In genomic region chr22:39297490-39298193, GRCh38 we compare ENCODE assay signal across 8 cellular contexts. TPM values are rescaled to one million over a fixed set of nuclear protein-coding genes. Genes with fewer than 3 reads are reported as not detected.
A peak's percentile ranks its signal among the peaks of the same experiment; 100 is the strongest.
DNase-seq lines count a peak whose midpoint lies in the region; ATAC-seq, FAIRE-seq and TF ChIP-seq lines count a peak whose summit lies in the region.

No MANE protein-coding gene starts in this region.

- SMC1A ChIA-PET in GM12878 (lab: Charles Lee; ENCODE audit: uncharacterized antibody, unreplicated experiment) = no interaction called here

- POLR2A ChIA-PET in SK-N-SH (lab: Yijun Ruan, JAX) (interaction anchor here (0.8 kb wide), 1 partner anchor 21 kb away, joined by 3 read pairs; no protein-coding TSS in a partner anchor), GM12878 (lab: Charles Lee) (interaction anchor here (0.5 kb wide), 1 partner anchor 84 kb away, joined by 7 read pairs; no protein-coding TSS in a partner anchor)

- BruUV-seq in GM12878 (replicated peaks; lab: Mats Ljungman, UMichigan) = no TSS peak

- H3F3A ChIP-seq in SK-N-SH (replicated peaks; ENCODE audit: insufficient read depth) = no peaks in the 10 kb centered on the region

- H3K9me2 ChIP-seq in SK-N-SH = no peaks in the 10 kb centered on the region

- H3K27ac ChIP-seq in SK-N-SH (ENCODE audit: low read depth in 2 of 2, low read length in 1 of 2) = no peak overlapping the region
- H3K27ac ChIP-seq in GM12878 (ENCODE audit: control insufficient read depth, insufficient read depth) = no peak overlapping the region
- H3K27ac ChIP-seq in lung (ENCODE audit: low read depth in 1 of 2, low read length in 1 of 2) = peak overlapping the region; percentile 21 to 79
- H3K27ac ChIP-seq in brain microvascular endothelial cell = no peak overlapping the region

- H3K4me2 ChIP-seq in SK-N-SH = no peak overlapping the region
- no peak overlapping the region for H3K4me2 ChIP-seq in GM12878 (ENCODE audit: control insufficient read depth, insufficient read depth)

- in situ Hi-C loops in GM12878 (cut with MboI) = no loop called here
- in situ Hi-C loops in brain microvascular endothelial cell (cut with HindIII; ENCODE audit: low pct_ligation_motif_present, low sequenced_read_pairs) = no loop called here

- H2AFZ ChIP-seq in SK-N-SH (ENCODE audit: low read depth) (no peak overlapping the region), GM12878 (ENCODE audit: control insufficient read depth, low read depth, low read length) (no peak overlapping the region; the same call in 1 of the 2 replicates)

- no peak overlapping the region for H3K9ac ChIP-seq in SK-N-SH
- no peak overlapping the region for H3K9ac ChIP-seq in GM12878 (ENCODE audit: control insufficient read depth, insufficient read depth, low read length)

- H3K36me3 ChIP-seq in SK-N-SH (replicated peaks in 1 of 2; ENCODE audit: control insufficient read depth in 1 of 2, insufficient read depth in 2 of 2, low read length in 1 of 2) (no peaks in the 10 kb centered on the region), GM12878 (ENCODE audit: control insufficient read depth in 2 of 2, insufficient read depth in 2 of 2, low read length in 1 of 2) (no peaks in the 10 kb centered on the region), lung (ENCODE audit: control insufficient read depth in 2 of 2, insufficient read depth in 2 of 2, low read length in 2 of 2) (no peaks in the 10 kb centered on the region), brain microvascular endothelial cell (replicated peaks) (no peaks in the 10 kb centered on the region)

- H3K4me3 ChIP-seq in SK-N-SH (ENCODE audit: low read depth in 2 of 2, low read length in 1 of 2) (no peak overlapping the region), GM12878 (no peak overlapping the region), lung (no peak overlapping the region), brain microvascular endothelial cell (ENCODE audit: low read depth, low read length) (no peak overlapping the region)

- H3K27me3 ChIP-seq in SK-N-SH (ENCODE audit: insufficient read depth) (no peaks in the 10 kb centered on the region), GM12878 (replicated peaks in 1 of 2; ENCODE audit: control insufficient read depth in 2 of 2, insufficient read depth in 2 of 2, low read length in 1 of 2) (no peaks in the 10 kb centered on the region), lung (ENCODE audit: control insufficient read depth, insufficient read depth) (no peaks in the 10 kb centered on the region), brain microvascular endothelial cell (replicated peaks) (no peaks in the 10 kb centered on the region)

- no peak for TF ChIP-seq RAD21 in SK-N-SH (IDR thresholded peaks at IDR 0.05; ENCODE audit: low read length)
- TF ChIP-seq RAD21 in GM12878 (IDR thresholded peaks at IDR 0.05; ENCODE audit: insufficient read depth, low read depth, low read length) = no peak

- FAIRE-seq in GM12878 (lab: Jason Lieb, UNC) = no peak
- FAIRE-seq in urothelium cell line (lab: Jason Lieb, UNC) = peak; percentile 78

- no peaks in the 10 kb centered on the region for H3K79me2 ChIP-seq in SK-N-SH (ENCODE audit: insufficient read depth)
- H3K79me2 ChIP-seq in GM12878 (ENCODE audit: control insufficient read depth, insufficient read depth, low read length) = no peaks in the 10 kb centered on the region

- WGBS in SK-N-SH (ENCODE audit: low lambda C conversion rate) = 55% methylated on average over 8 of the region's 17 CpGs
- 49% methylated on average over 16 of the region's 17 CpGs for WGBS in GM12878 (ENCODE audit: insufficient coverage, insufficient replicate concordance, low lambda C conversion rate, missing lambda C conversion rate)
- WGBS in lung, 2 donors = 48 to 56% methylated on average over 16 to 17 of the region's 17 CpGs

- RAD21 ChIA-PET in GM12878 (lab: Charles Lee; ENCODE audit: unreplicated experiment) = no interaction called here

- H3K4me1 ChIP-seq in SK-N-SH (ENCODE audit: control insufficient read depth in 1 of 2, insufficient read depth in 2 of 2, low read depth in 1 of 2, low read length in 1 of 2) = peaks cover 0 to 3% of the 10 kb centered on the region in 2 experiments; a peak in 1 of 4 replicates
- H3K4me1 ChIP-seq in GM12878 (ENCODE audit: control insufficient read depth, insufficient read depth, low read length) = peaks cover 21% of the 10 kb centered on the region
- peaks cover 0 to 27% of the 10 kb centered on the region in 2 donors for H3K4me1 ChIP-seq in lung (ENCODE audit: control insufficient read depth in 2 of 2, insufficient read depth in 2 of 2, low read length in 2 of 2)

- TF ChIP-seq CTCF in SK-N-SH (IDR thresholded peaks at IDR 0.05) (no peak), GM12878 (IDR thresholded peaks at IDR 0.05 in 2 of 3, conservative IDR thresholded peaks at IDR 0.05 in 1 of 3; ENCODE audit: control insufficient read depth in 2 of 3, extremely low read depth in 1 of 3, insufficient read depth in 1 of 3, low read depth in 3 of 3, low read length in 3 of 3) (no peak), lung (IDR thresholded peaks at IDR 0.05; ENCODE audit: control extremely low read depth, extremely low read depth) (no peak), brain microvascular endothelial cell (IDR thresholded peaks at IDR 0.05; ENCODE audit: low read depth, low read length, missing control alignments) (no peak)

- CTCF ChIA-PET in SK-N-SH (lab: Yijun Ruan, JAX) = no interaction called here
- CTCF ChIA-PET in GM12878 (lab: Yijun Ruan, JAX) = interaction anchor here (1.6 kb wide), 1 partner anchor 9 kb away, joined by 4 read pairs; no protein-coding TSS in a partner anchor

- H4K20me1 ChIP-seq in SK-N-SH (ENCODE audit: insufficient read depth) (no peaks in the 10 kb centered on the region), GM12878 (ENCODE audit: control insufficient read depth, insufficient read depth) (no peaks in the 10 kb centered on the region)

- intact Hi-C loops in GM12878 (cut with micrococcal nuclease; ENCODE audit: unreplicated experiment) = no loop called here

- H3K9me3 ChIP-seq in SK-N-SH (no peaks in the 10 kb centered on the region), GM12878 (replicated peaks; ENCODE audit: control insufficient read depth, insufficient read depth, low read length) (no peaks in the 10 kb centered on the region), lung (ENCODE audit: control insufficient read depth in 2 of 2, insufficient read depth in 1 of 2, low read length in 1 of 2) (no peaks in the 10 kb centered on the region)

- ATAC-seq in SK-N-SH treated with all-trans-retinoic acid at 6 μM for 48 hours = peak; percentile 16
- peak; percentile 21 for ATAC-seq in GM12878
- no peak for ATAC-seq in lung (ENCODE audit: insufficient read depth, low FRiP score)

- no peak for TF ChIP-seq POLR2A in GM12878 (IDR thresholded peaks at IDR 0.05; ENCODE audit: low read depth, low read length)

- TF ChIP-seq EP300 in SK-N-SH (IDR thresholded peaks at IDR 0.05; ENCODE audit: borderline replicate concordance in 1 of 2, low read depth in 1 of 2, low read length in 1 of 2) (no peak), GM12878 (IDR thresholded peaks at IDR 0.05; ENCODE audit: borderline replicate concordance in 1 of 2, control insufficient read depth in 1 of 2, low read depth in 2 of 2, low read length in 2 of 2) (no peak)

- DNase-seq in SK-N-SH = no peak
- no peak for DNase-seq in GM12878 (ENCODE audit: low read depth, low spot score)
- DNase-seq in lung (ENCODE audit: low spot score) = no peak
- peak; percentile 75 for DNase-seq in urothelium cell line (ENCODE audit: low spot score)
- no peak for DNase-seq in effector CD4-positive, alpha-beta T cell
- no peak for DNase-seq in iPS-NIHi11 (ENCODE audit: low spot score)
- no peak for DNase-seq in brain microvascular endothelial cell

RNA-seq across cellular contexts. Expression of gene RPL3, which starts 21.8 kb away (rescaled TPM):
- 4,089 and 4,976 TPM in 2 replicates for polyA plus RNA-seq in SK-N-SH (2012; rRNA removed)
- polyA plus RNA-seq in SK-N-SH (2012; cell fraction: cytosol; rRNA removed) = 3,345 and 4,370 TPM in 2 replicates
- 1,624 and 1,631 TPM in 2 replicates for polyA plus RNA-seq in SK-N-SH (2012; cell fraction: nucleus; rRNA removed)
- 617 and 660 TPM in 2 replicates for total RNA-seq in GM12878 (2013; cell fraction: nucleolus; rRNA removed)
- 3,609 and 4,063 TPM in 2 replicates for total RNA-seq in GM12878 (2014; rRNA removed)
- 4,008 and 4,055 TPM in 2 replicates for total RNA-seq in GM12878 (2014; rRNA removed; fragmentation: Illumina TruSeq; extraction: Trizol)
- 3,311 and 3,339 TPM in 2 replicates for total RNA-seq in GM12878 (2021)
- polyA plus RNA-seq in GM12878 (2011; ENCODE audit: low read depth) = 2,680 TPM
- 2,932 and 3,630 TPM in 2 replicates for polyA plus RNA-seq in GM12878 (2011; rRNA removed)
- polyA plus RNA-seq in GM12878 (2011; cell fraction: cytosol; rRNA removed) = 4,949 and 6,264 TPM in 2 replicates
- polyA plus RNA-seq in GM12878 (2011; cell fraction: nucleus; rRNA removed) = 2,731 and 2,827 TPM in 2 replicates
- 5,254 and 5,686 TPM in 2 replicates for polyA plus RNA-seq in GM12878 (2012)
- 2,337 and 3,976 TPM in 2 replicates for polyA plus RNA-seq in GM12878 (2014; fragmentation: Illumina TruSeq; extraction: Trizol)
- 1,000 to 10,000 TPM; 4,597 to 6,791 TPM for polyA plus RNA-seq in GM12878 (2014; fragmentation: Nextera tagmentation; extraction: Ambion mirVana)
- polyA plus RNA-seq in GM12878 (2014; rRNA removed) = 4,251 and 4,350 TPM in 2 replicates
- polyA plus RNA-seq in GM12878 (2016; fragmentation: Nextera tagmentation; extraction: Ambion mirVana) = 1,000 to 10,000 TPM; 1,534 to 1,710 TPM
- 2,132 and 3,515 TPM in 2 replicates for polyA minus RNA-seq in GM12878 (2011; rRNA and poly(A)+ RNA removed)
- 930 and 947 TPM in 2 replicates for polyA minus RNA-seq in GM12878 (2011; cell fraction: cytosol; rRNA and poly(A)+ RNA removed)
- polyA minus RNA-seq in GM12878 (2011; cell fraction: nucleus; rRNA and poly(A)+ RNA removed) = 567 and 823 TPM in 2 replicates
- 1,000 to 10,000 TPM; 1,521 to 1,689 TPM for total RNA-seq in lung
- polyA plus RNA-seq in lung = 1,000 to 10,000 TPM; 2,233 to 2,749 TPM

RNA-seq across cellular contexts. Expression of gene SYNGR1, which starts 52.1 kb away (rescaled TPM):
- polyA plus RNA-seq in SK-N-SH (2012; rRNA removed) = 18.1 and 18.7 TPM in 2 replicates
- 6.5 and 12.2 TPM in 2 replicates for polyA plus RNA-seq in SK-N-SH (2012; cell fraction: cytosol; rRNA removed)
- 29.3 and 35.7 TPM in 2 replicates for polyA plus RNA-seq in SK-N-SH (2012; cell fraction: nucleus; rRNA removed)
- total RNA-seq in GM12878 (2013; cell fraction: nucleolus; rRNA removed) = 13.0 and 13.2 TPM in 2 replicates
- total RNA-seq in GM12878 (2014; rRNA removed) = 2.8 and 4.7 TPM in 2 replicates
- total RNA-seq in GM12878 (2014; rRNA removed; fragmentation: Illumina TruSeq; extraction: Trizol) = 2.0 and 2.5 TPM in 2 replicates
- total RNA-seq in GM12878 (2021) = 6.6 and 6.7 TPM in 2 replicates
- polyA plus RNA-seq in GM12878 (2011; ENCODE audit: low read depth) = 1.1 TPM
- polyA plus RNA-seq in GM12878 (2011; rRNA removed) = 0.33 and 0.87 TPM in 2 replicates
- polyA plus RNA-seq in GM12878 (2011; cell fraction: cytosol; rRNA removed) = 1.1 and 2.2 TPM in 2 replicates
- 1.8 and 3.1 TPM in 2 replicates for polyA plus RNA-seq in GM12878 (2011; cell fraction: nucleus; rRNA removed)
- 1.4 and 2.9 TPM in 2 replicates for polyA plus RNA-seq in GM12878 (2012)
- polyA plus RNA-seq in GM12878 (2014; fragmentation: Illumina TruSeq; extraction: Trizol) = 0.84 and 2.4 TPM in 2 replicates
- 1 to 10 TPM; 1.4 to 1.7 TPM for polyA plus RNA-seq in GM12878 (2014; fragmentation: Nextera tagmentation; extraction: Ambion mirVana)
- polyA plus RNA-seq in GM12878 (2014; rRNA removed) = 8.3 and 9.2 TPM in 2 replicates
- 1 to 10 TPM; 5.7 to 6.2 TPM for polyA plus RNA-seq in GM12878 (2016; fragmentation: Nextera tagmentation; extraction: Ambion mirVana)
- 0.52 and 1.8 TPM in 2 replicates for polyA minus RNA-seq in GM12878 (2011; rRNA and poly(A)+ RNA removed)
- not detected in 2 replicates for polyA minus RNA-seq in GM12878 (2011; cell fraction: cytosol; rRNA and poly(A)+ RNA removed)
- polyA minus RNA-seq in GM12878 (2011; cell fraction: nucleus; rRNA and poly(A)+ RNA removed) = 0.19 and 0.97 TPM in 2 replicates
- total RNA-seq in lung = 10 to 100 TPM in 1 of 2 donors, 1 to 10 TPM in 1; 4.9 to 13.3 TPM
- 1 to 10 TPM; 3.5 to 6.1 TPM for polyA plus RNA-seq in lung

RNA-seq across cellular contexts. Expression of gene PDGFB, which starts 52.9 kb away (rescaled TPM):
- polyA plus RNA-seq in SK-N-SH (2012; rRNA removed) = 0.19 and 0.44 TPM in 2 replicates
- polyA plus RNA-seq in SK-N-SH (2012; cell fraction: cytosol; rRNA removed) = 0.06 and 0.16 TPM in 2 replicates
- 0.11 and 0.16 TPM in 2 replicates for polyA plus RNA-seq in SK-N-SH (2012; cell fraction: nucleus; rRNA removed)
- total RNA-seq in GM12878 (2013; cell fraction: nucleolus; rRNA removed) = not detected in 2 replicates
- total RNA-seq in GM12878 (2014; rRNA removed) = 0.56 and 1.0 TPM in 2 replicates
- total RNA-seq in GM12878 (2014; rRNA removed; fragmentation: Illumina TruSeq; extraction: Trizol) = 0.46 and 0.58 TPM in 2 replicates
- total RNA-seq in GM12878 (2021) = 0.98 and 1.1 TPM in 2 replicates
- polyA plus RNA-seq in GM12878 (2011; ENCODE audit: low read depth) = 0.25 TPM
- not detected in 2 replicates for polyA plus RNA-seq in GM12878 (2011; rRNA removed)
- 0.07 TPM in 1 of 2 replicates, not detected in the other for polyA plus RNA-seq in GM12878 (2011; cell fraction: cytosol; rRNA removed)
- 0.09 and 0.19 TPM in 2 replicates for polyA plus RNA-seq in GM12878 (2011; cell fraction: nucleus; rRNA removed)
- 0.39 and 1.6 TPM in 2 replicates for polyA plus RNA-seq in GM12878 (2012)
- polyA plus RNA-seq in GM12878 (2014; fragmentation: Illumina TruSeq; extraction: Trizol) = 0.29 and 0.57 TPM in 2 replicates
- under 1 TPM; 0.13 to 0.19 TPM for polyA plus RNA-seq in GM12878 (2014; fragmentation: Nextera tagmentation; extraction: Ambion mirVana)
- polyA plus RNA-seq in GM12878 (2014; rRNA removed) = 0.76 and 0.91 TPM in 2 replicates
- under 1 TPM; 0.23 to 0.24 TPM for polyA plus RNA-seq in GM12878 (2016; fragmentation: Nextera tagmentation; extraction: Ambion mirVana)
- polyA minus RNA-seq in GM12878 (2011; rRNA and poly(A)+ RNA removed) = not detected in 2 replicates
- polyA minus RNA-seq in GM12878 (2011; cell fraction: cytosol; rRNA and poly(A)+ RNA removed) = not detected in 2 replicates
- not detected in 2 replicates for polyA minus RNA-seq in GM12878 (2011; cell fraction: nucleus; rRNA and poly(A)+ RNA removed)
- total RNA-seq in lung = 10 to 100 TPM; 19.7 to 39.4 TPM
- 10 to 100 TPM in 1 of 2 donors, 1 to 10 TPM in 1; 9.8 to 56.7 TPM for polyA plus RNA-seq in lung

Comparison
In these comparisons a context has a peak if more than half of its experiments do, and no peak if none do; other contexts are left out.
1. H3K27ac ChIP-seq: peak in lung (2 of 2); none in SK-N-SH (0 of 2), GM12878 (single experiment) and brain microvascular endothelial cell (single experiment).
2. RNA of gene PDGFB, which starts 52.9 kb away (polyA plus RNA-seq): 9.8 to 56.7 TPM in lung; 0.06 to 0.44 TPM in SK-N-SH and 0.07 to 1.6 TPM in GM12878; every median in the first group is over 4 times any median in the second.